Comparison of ENCODE assay signal across 15 cellular contexts in genomic region chr15:49035825-49036224, GRCh38.
"Had no signal": no experiment of that assay in that cellular context is flagged by ENCODE, and none has a peak within 500 bp of the region (broad histone marks: within the 10 kb centered on the region; RNA-seq: fewer than 3 reads in every experiment).

No MANE protein-coding gene starts in this region.

- H3K27ac ChIP-seq: cardiac muscle cell, foreskin keratinocyte, sigmoid colon, thyroid gland, vagina had no signal

- H3K36me3 ChIP-seq: thyroid gland had no signal

- H3K27me3 ChIP-seq: cardiac muscle cell, foreskin keratinocyte, sigmoid colon, thyroid gland, vagina had no signal

- H3K9me3 ChIP-seq: sigmoid colon, thyroid gland, vagina had no signal

- H3K4me3 ChIP-seq: cardiac muscle cell, sigmoid colon, thyroid gland, vagina had no signal

- DNase-seq: activated CD4-positive, alpha-beta T cell treated with anti-CD3 and anti-CD28 coated beads for 36 hours; activated CD4-positive, alpha-beta T cell treated with anti-CD3 and anti-CD28 coated beads, Interleukin-2, amount 50 U/mL, for 48 hours; activated CD8-positive, alpha-beta memory T cell treated with anti-CD3 and anti-CD28 coated beads, Interleukin-2, amount 10 ng/mL, durations not matched to agents 7 days and 5 days; activated naive CD8-positive, alpha-beta T cell treated with anti-CD3 and anti-CD28 coated beads for 36 hours; amniotic stem cell; foreskin keratinocyte; hippocampal formation; kidney; mesendoderm; sigmoid colon; stimulated activated naive CD4-positive, alpha-beta T cell; thyroid gland had no signal

- ATAC-seq: activated CD4-positive, alpha-beta T cell treated with anti-CD3 and anti-CD28 coated beads for 36 hours; activated CD8-positive, alpha-beta memory T cell treated with anti-CD3 and anti-CD28 coated beads, Interleukin-2, amount 10 ng/mL, durations not matched to agents 7 days and 5 days; natural killer cell treated with Interleukin-12 subunit alpha and Interleukin-12 subunit beta and Interleukin-15 and Interleukin-18, amount 100 ng/mL, for 72 hours had no signal
